ENCODE assay signal across 10 cellular contexts in the genomic region with DNA sequence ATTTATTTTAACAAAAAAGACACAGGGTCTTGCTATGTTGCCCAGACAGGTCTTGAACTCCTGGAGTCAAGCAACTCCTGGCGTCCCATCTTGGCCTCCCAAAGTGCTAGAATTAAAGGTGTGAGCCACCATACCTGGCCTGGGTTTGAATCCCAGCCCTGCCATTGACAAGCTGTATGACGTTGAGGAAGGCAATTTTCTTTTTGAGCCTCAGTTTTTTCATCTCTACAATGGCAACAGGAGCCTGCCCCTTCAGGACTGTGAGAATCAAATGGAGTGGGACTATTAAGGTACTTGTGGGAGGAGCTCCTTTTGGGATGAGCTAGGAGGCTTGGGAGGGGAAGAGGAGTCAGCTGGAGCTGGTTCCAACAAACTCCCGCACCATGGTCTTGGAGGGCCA. TPM values are rescaled to one million over a fixed set of nuclear protein-coding genes. Genes with fewer than 3 reads are reported as not detected.
DNase-seq lines count a peak whose midpoint lies in the region; ATAC-seq and TF ChIP-seq lines count a peak whose summit lies in the region.
"Had no signal": no experiment of that assay in that cellular context is flagged by ENCODE, and none has a peak within 500 bp of the region (broad histone marks: within the 10 kb centered on the region; RNA-seq: fewer than 3 reads in every experiment).

No MANE protein-coding gene starts in this region.

- no peak overlapping the region for H3K4me3 ChIP-seq in DOHH2 (ENCODE audit: low read length)
- no peak overlapping the region for H3K4me3 ChIP-seq in RWPE2 (ENCODE audit: severe bottlenecking)
- no peak overlapping the region for H3K4me3 ChIP-seq in left ventricle myocardium inferior
- no peak overlapping the region for H3K4me3 ChIP-seq in gastrocnemius medialis

- intact Hi-C loops in left ventricle myocardium inferior (cut with micrococcal nuclease) (no loop called here), gastrocnemius medialis (cut with DNase I; ENCODE audit: low total_unique reads) (loop anchor here (5.0 to 10.0 kb wide), 2 partner anchors 203 to 300 kb away; partner anchors contain the start of gene CSF3)

- H3F3A ChIP-seq in DOHH2 (ENCODE audit: control insufficient read depth, insufficient read depth) = no peaks in the 10 kb centered on the region

- in situ Hi-C loops in gastrocnemius medialis (cut with MboI; ENCODE audit: low sequenced_read_pairs in 4 of 4) = no loop called here

- TF ChIP-seq CTCF in DOHH2 (IDR thresholded peaks at IDR 0.05; ENCODE audit: low read depth, low read length, poor library complexity, severe bottlenecking) (no peak), RWPE2 (IDR thresholded peaks at IDR 0.05; ENCODE audit: poor library complexity, severe bottlenecking) (no peak), left ventricle myocardium inferior (IDR thresholded peaks at IDR 0.05; ENCODE audit: borderline replicate concordance) (no peak), gastrocnemius medialis (IDR thresholded peaks at IDR 0.05 in 4 of 5, conservative IDR thresholded peaks at IDR 0.05 in 1 of 5) (no peak)

- no peak for TF ChIP-seq POLR2A in gastrocnemius medialis (IDR thresholded peaks at IDR 0.05)

- peaks cover 21% of the 10 kb centered on the region for H3K79me2 ChIP-seq in DOHH2 (ENCODE audit: control insufficient read depth, low read length)

- H3K27me3 ChIP-seq in DOHH2 (ENCODE audit: control insufficient read depth, low read length) (no peaks in the 10 kb centered on the region), RWPE2 (ENCODE audit: insufficient read depth, poor library complexity, severe bottlenecking) (no peaks in the 10 kb centered on the region), left ventricle myocardium inferior (ENCODE audit: low read depth) (no peaks in the 10 kb centered on the region), gastrocnemius medialis (no peaks in the 10 kb centered on the region)

- H3K4me2 ChIP-seq in DOHH2 (ENCODE audit: low read length) = peak overlapping the region; percentile 39

- DNase-seq in RWPE2 (ENCODE audit: low spot score) (no peak), left ventricle myocardium inferior (no peak), gastrocnemius medialis (no peak), HCEC 1CT (no peak), SK-N-DZ (ENCODE audit: low spot score) (no peak)
- no peak for DNase-seq in activated CD4-positive, alpha-beta T cell treated with anti-CD3 and anti-CD28 coated beads for 1 hour

- ATAC-seq in RWPE2 (ENCODE audit: low read depth) (no peak), gastrocnemius medialis (no peak), GM21723 (IDR thresholded peaks at IDR 0.05; ENCODE audit: unreplicated experiment) (no peak)

- H3K4me1 ChIP-seq in DOHH2 (ENCODE audit: control insufficient read depth, low read length) = peaks cover 77% of the 10 kb centered on the region
- peaks cover 71% of the 10 kb centered on the region for H3K4me1 ChIP-seq in RWPE2 (ENCODE audit: insufficient read depth, poor library complexity, severe bottlenecking)
- H3K4me1 ChIP-seq in left ventricle myocardium inferior = peaks cover 98% of the 10 kb centered on the region
- H3K4me1 ChIP-seq in gastrocnemius medialis = peaks cover 80 to 89% of the 10 kb centered on the region in 2 donors

- H3K36me3 ChIP-seq in DOHH2 (ENCODE audit: control insufficient read depth, low read length) (no peaks in the 10 kb centered on the region), RWPE2 (ENCODE audit: low read depth) (no peaks in the 10 kb centered on the region), left ventricle myocardium inferior (no peaks in the 10 kb centered on the region), gastrocnemius medialis (no peaks in the 10 kb centered on the region)

- H3K9me3 ChIP-seq in DOHH2 (ENCODE audit: control insufficient read depth, insufficient read depth, low read length) (no peaks in the 10 kb centered on the region), RWPE2 (ENCODE audit: severe bottlenecking) (no peaks in the 10 kb centered on the region), left ventricle myocardium inferior (replicated peaks) (no peaks in the 10 kb centered on the region), gastrocnemius medialis (no peaks in the 10 kb centered on the region)

- H4K20me1 ChIP-seq in DOHH2 (ENCODE audit: control insufficient read depth, insufficient read depth, low read depth, low read length) = 0 out of 2 replicates have a peak, but pooled peaks cover 6% of the 10 kb centered on the region

- no peaks in the 10 kb centered on the region for H3K9me2 ChIP-seq in DOHH2 (replicated peaks; ENCODE audit: control insufficient read depth, low read length)

- H3K27ac ChIP-seq in DOHH2 (ENCODE audit: low read depth, low read length) (no peak overlapping the region), RWPE2 (ENCODE audit: poor library complexity, severe bottlenecking) (peak overlapping the region; percentile 97), left ventricle myocardium inferior (replicated peaks) (peak overlapping the region; percentile 90), gastrocnemius medialis (peak overlapping the region; percentile 95 to 100 (median 98))

RNA-seq across cellular contexts. Expression of gene RARA, which starts 6.2 kb away (rescaled TPM):
- 17.1 TPM for total RNA-seq in left ventricle myocardium inferior
- total RNA-seq in gastrocnemius medialis = 10 to 100 TPM; 20.3 to 67.0 (median 48.4) TPM
- polyA plus RNA-seq in SK-N-DZ (2014; cell fraction: cytosol; rRNA removed) = 42.3 and 43.5 TPM in 2 replicates
- 27.0 and 42.6 TPM in 2 replicates for polyA plus RNA-seq in SK-N-DZ (2014; cell fraction: nucleus; rRNA removed)

RNA-seq across cellular contexts. Expression of gene CDC6, which starts 27.5 kb away (rescaled TPM):
- total RNA-seq in left ventricle myocardium inferior (0.55 TPM), gastrocnemius medialis (under 1 TPM in 3 of 4 donors, not detected in 1; 0.27 to 0.75 (median 0.66) TPM)
- polyA plus RNA-seq in SK-N-DZ (2014; cell fraction: cytosol; rRNA removed) = 87.3 and 102 TPM in 2 replicates
- 47.1 and 49.5 TPM in 2 replicates for polyA plus RNA-seq in SK-N-DZ (2014; cell fraction: nucleus; rRNA removed)

RNA-seq across cellular contexts. Expression of gene GJD3, which starts 49.3 kb away (rescaled TPM):
- total RNA-seq in left ventricle myocardium inferior (0.88 TPM), gastrocnemius medialis (1 to 10 TPM in 1 of 4 donors, under 1 TPM in 1, not detected in 2; 0.98 to 1.2 TPM)
- polyA plus RNA-seq in SK-N-DZ (2014; cell fraction: cytosol; rRNA removed) = 0.30 TPM in 1 of 2 replicates, not detected in the other
- polyA plus RNA-seq in SK-N-DZ (2014; cell fraction: nucleus; rRNA removed) = not detected in 2 replicates
- total RNA-seq: LHCN-M2, progenitor cell of endocrine pancreas had no signal
